In genomic region chr20:46111028-46111835, GRCh38 we compare ENCODE assay signal across 9 cellular contexts. TPM values are rescaled to one million over a fixed set of nuclear protein-coding genes. Genes with fewer than 3 reads are reported as not detected.
DNase-seq lines count a peak whose midpoint lies in the region; ATAC-seq and TF ChIP-seq lines count a peak whose summit lies in the region.
"Had no signal": no experiment of that assay in that cellular context is flagged by ENCODE, and none has a peak within 500 bp of the region (broad histone marks: within the 10 kb centered on the region; RNA-seq: fewer than 3 reads in every experiment).

No MANE protein-coding gene starts in this region.

- H3K36me3 Mint-ChIP-seq in chondrocyte (ENCODE audit: low read depth): no peaks in the 10 kb centered on the region

- H3K36me3 ChIP-seq in ACC112 (ENCODE audit: insufficient read depth, low read length): no peaks in the 10 kb centered on the region
- no peaks in the 10 kb centered on the region for H3K36me3 ChIP-seq in gastroesophageal sphincter

- no peak for TF ChIP-seq CTCF in gastroesophageal sphincter (IDR thresholded peaks at IDR 0.05)
- TF ChIP-seq CTCF in chondrocyte (IDR thresholded peaks at IDR 0.05): no peak

- H3K4me1 ChIP-seq in ACC112 (ENCODE audit: control insufficient read depth, insufficient read depth, low read length, unreplicated experiment): no peaks in the 10 kb centered on the region
- H3K4me1 ChIP-seq in gastroesophageal sphincter: no peaks in the 10 kb centered on the region

- peaks cover 87% of the 10 kb centered on the region for H3K27me3 ChIP-seq in ACC112 (ENCODE audit: insufficient read depth, low read length)
- H3K27me3 ChIP-seq in gastroesophageal sphincter: peaks cover 31% of the 10 kb centered on the region

- DNase-seq in chondrocyte (ENCODE audit: low spot score): no peak
- no peak for DNase-seq in RKO (ENCODE audit: low spot score)

- no peaks in the 10 kb centered on the region for H3K9me3 Mint-ChIP-seq in chondrocyte (ENCODE audit: low read depth)

- WGBS in gastroesophageal sphincter (ENCODE audit: low coverage in 1 of 2), 2 donors: 30 to 40% methylated on average over 1 to 4 of the region's 5 CpGs

- H3K4me1 Mint-ChIP-seq in chondrocyte (ENCODE audit: low read depth): no peaks in the 10 kb centered on the region

- H3K79me2 ChIP-seq in ACC112 (ENCODE audit: control insufficient read depth, insufficient read depth, low read length, unreplicated experiment): no peaks in the 10 kb centered on the region

- no peak overlapping the region for H3K4me3 Mint-ChIP-seq in chondrocyte (ENCODE audit: unreplicated experiment)

- no peak overlapping the region for H2AFZ ChIP-seq in ACC112 (ENCODE audit: low read length, unreplicated experiment)

- ATAC-seq in GM19035 (IDR thresholded peaks at IDR 0.05; ENCODE audit: unreplicated experiment): peak; percentile 41
- ATAC-seq in HG03565 (IDR thresholded peaks at IDR 0.05; ENCODE audit: unreplicated experiment): peak; percentile 49
- ATAC-seq in gastroesophageal sphincter: peak; percentile 66
- no peak for ATAC-seq in HG02884 (IDR thresholded peaks at IDR 0.05; ENCODE audit: unreplicated experiment)
- ATAC-seq in GM18873 (IDR thresholded peaks at IDR 0.05; ENCODE audit: low FRiP score, unreplicated experiment): no peak

- H3K27me3 Mint-ChIP-seq in chondrocyte (ENCODE audit: low read depth): peaks cover 70% of the 10 kb centered on the region

- H3K9me3 ChIP-seq in gastroesophageal sphincter: no peaks in the 10 kb centered on the region

- no peak for TF ChIP-seq POLR2A in gastroesophageal sphincter (IDR thresholded peaks at IDR 0.05)

- no peak for TF ChIP-seq EP300 in gastroesophageal sphincter (IDR thresholded peaks at IDR 0.05)

- H3K4me3 ChIP-seq in ACC112 (ENCODE audit: low read depth, low read length) (peak overlapping the region; percentile 36), gastroesophageal sphincter (no peak overlapping the region)
- H3K4me3 ChIP-seq: dorsolateral prefrontal cortex had no signal

- H3K27ac Mint-ChIP-seq in chondrocyte (ENCODE audit: unreplicated experiment): no peak overlapping the region

- no peak overlapping the region for H3K27ac ChIP-seq in ACC112 (ENCODE audit: low read depth, low read length)
- no peak overlapping the region for H3K27ac ChIP-seq in gastroesophageal sphincter
- H3K27ac ChIP-seq: dorsolateral prefrontal cortex had no signal

RNA-seq across cellular contexts. Expression of gene CD40, which starts 6.9 kb away (rescaled TPM):
- 10 to 100 TPM; 13.7 to 16.6 (median 13.9) TPM for total RNA-seq in gastroesophageal sphincter
- total RNA-seq in chondrocyte: 2.4 to 2.5 TPM in 2 of 3 replicates, not detected in the other

RNA-seq across cellular contexts. Expression of gene NCOA5, which starts 21.5 kb away (rescaled TPM):
- total RNA-seq in gastroesophageal sphincter (10 to 100 TPM; 26.3 to 39.8 (median 30.8) TPM), chondrocyte (25.1 to 27.3 TPM (median 26.2 TPM) in 3 replicates)

Comparison
In these comparisons a context has a peak if more than half of its experiments do, and no peak if none do; other contexts are left out.
1. ATAC-seq: peak in GM19035 (single experiment), HG03565 (single experiment) and gastroesophageal sphincter (single experiment); none in HG02884 (single experiment) and GM18873 (single experiment).